17 cellular contexts compared by ENCODE assay signal in genomic region chr20:60202046-60202445, GRCh38.
"Had no signal": no experiment of that assay in that cellular context is flagged by ENCODE, and none has a peak within 500 bp of the region (broad histone marks: within the 10 kb centered on the region; RNA-seq: fewer than 3 reads in every experiment).

No MANE protein-coding gene starts in this region.

- H3K9me3 ChIP-seq: ascending aorta, esophagus squamous epithelium, ovary, testis had no signal

- H3K27me3 ChIP-seq: ascending aorta, ovary, testis had no signal

- H3K36me3 ChIP-seq: ascending aorta, esophagus squamous epithelium, ovary, stomach, WERI-Rb-1 had no signal

- H3K27ac ChIP-seq: ascending aorta, esophagus squamous epithelium, ovary, stomach, testis, WERI-Rb-1 had no signal

- ATAC-seq: activated T-cell treated with anti-CD3 and anti-CD28 coated beads, Interleukin-2, amount 50 U/mL, for 72 hours; left lobe of liver; sciatic nerve; stimulated activated effector memory CD8-positive, alpha-beta T cell treated with anti-CD3 and anti-CD28 coated beads, Interleukin-12 subunit alpha, Interleukin-12 subunit beta, amount 100 ng/mL, for 72 hours had no signal

- H3K4me1 ChIP-seq: ascending aorta, esophagus squamous epithelium, stomach, testis had no signal

- H3K4me3 ChIP-seq: ascending aorta, esophagus squamous epithelium, ovary, smooth muscle cell, stomach, testis had no signal

- DNase-seq: activated CD4-positive, alpha-beta T cell treated with anti-CD3 and anti-CD28 coated beads, Interleukin-2, amount 50 U/mL, for 4 hours; activated gamma-delta T cell; activated T-cell treated with anti-CD3 and anti-CD28 coated beads, Interleukin-2, amount 50 U/mL, for 72 hours; effector CD4-positive, alpha-beta T cell; esophagus squamous epithelium; ovary; stimulated activated CD4-positive, alpha-beta T cell treated with anti-CD3 and anti-CD28 coated beads, Interleukin-4, amount 100 ng/mL, for 24 hours; stomach; T-helper 1 cell; T1000; testis; WERI-Rb-1 had no signal
